ENCODE assay signal across 8 cellular contexts in genomic region chr4:128285085-128286023, GRCh38. TPM values are rescaled to one million over a fixed set of nuclear protein-coding genes. Genes with fewer than 3 reads are reported as not detected.
DNase-seq lines count a peak whose midpoint lies in the region; ATAC-seq and TF ChIP-seq lines count a peak whose summit lies in the region.

No MANE protein-coding gene starts in this region.

- no peak for TF ChIP-seq EP300 in transverse colon (IDR thresholded peaks at IDR 0.05; ENCODE audit: low read depth)

- H3K27ac ChIP-seq in iPS-20b (ENCODE audit: low read length) (no peak overlapping the region), transverse colon (peak overlapping the region; percentile 90 to 96 (median 92))

- CTCF ChIA-PET in activated naive CD4-positive, alpha-beta T cell treated with anti-CD3 and anti-CD28 coated beads, Interleukin-2, amount 10 ng/mL, durations not matched to agents 7 days and 5 days (lab: Charles Lee) = interaction anchor here (0.9 to 1.2 kb wide), 2 partner anchors 13 to 169 kb away, joined by 3 to 4 read pairs; no protein-coding TSS in a partner anchor
- CTCF ChIA-PET in activated CD8-positive, alpha-beta T cell treated with anti-CD3 and anti-CD28 coated beads, Interleukin-2, amount 10 ng/mL, durations not matched to agents 7 days and 5 days (lab: Charles Lee) = interaction anchor here (0.8 to 2.0 kb wide), 4 partner anchors 169 to 609 kb away, joined by 3 to 5 read pairs (median 4); partner anchors contain the start of genes ABHD18 and MFSD8

- intact Hi-C loops in transverse colon (cut with DNase I; ENCODE audit: low total_unique reads) = loop anchor here (10.0 kb wide), 1 partner anchor 269 kb away; no protein-coding TSS in a partner anchor
- intact Hi-C loops in posterior vena cava (cut with DNase I) = no loop called here

- H3K4me1 Mint-ChIP-seq in activated naive CD4-positive, alpha-beta T cell treated with anti-CD3 and anti-CD28 coated beads, Interleukin-2, amount 10 ng/mL, durations not matched to agents 7 days and 5 days = peaks cover 39% of the 10 kb centered on the region
- H3K4me1 Mint-ChIP-seq in activated CD8-positive, alpha-beta T cell treated with anti-CD3 and anti-CD28 coated beads, Interleukin-2, amount 10 ng/mL, durations not matched to agents 7 days and 5 days (ENCODE audit: low read depth) = peaks cover 40% of the 10 kb centered on the region

- H3K36me3 Mint-ChIP-seq in activated naive CD4-positive, alpha-beta T cell treated with anti-CD3 and anti-CD28 coated beads, Interleukin-2, amount 10 ng/mL, durations not matched to agents 7 days and 5 days = peaks cover 21% of the 10 kb centered on the region
- peaks cover 36% of the 10 kb centered on the region for H3K36me3 Mint-ChIP-seq in activated CD8-positive, alpha-beta T cell treated with anti-CD3 and anti-CD28 coated beads, Interleukin-2, amount 10 ng/mL, durations not matched to agents 7 days and 5 days (ENCODE audit: low read depth)

- in situ Hi-C loops in transverse colon (cut with MboI; ENCODE audit: low pct_ligation_motif_present in 1 of 4, low pct_unique_long_range_greater_than_20kb in 1 of 4, low sequenced_read_pairs in 3 of 4) = loop anchor here in 2 of 4 donors (25.0 kb wide), 2 partner anchors 277 to 527 kb away; partner anchors contain the start of gene JADE1 (in 1 of the 2)

- H3K4me1 ChIP-seq in iPS-20b (ENCODE audit: insufficient read depth, low read length) = peaks cover 8% of the 10 kb centered on the region; the same call in 1 of the 2 replicates
- H3K4me1 ChIP-seq in transverse colon = peaks cover 6 to 61% (median 17%) of the 10 kb centered on the region in 4 donors

- 38% methylated on average over 9 to 18 of the region's 18 CpGs for WGBS in transverse colon (ENCODE audit: low coverage in 1 of 2), 2 donors

- H3K4me3 ChIP-seq in iPS-20b (ENCODE audit: low read length) = peak overlapping the region; percentile 87
- peak overlapping the region in 3 of 4 donors; percentile 70 to 98 (median 87) for H3K4me3 ChIP-seq in transverse colon

- peaks cover 17% of the 10 kb centered on the region; the same call in 1 of the 2 replicates for H3K36me3 ChIP-seq in iPS-20b (ENCODE audit: insufficient read depth, low read depth, low read length)
- H3K36me3 ChIP-seq in transverse colon = no peaks in the 10 kb centered on the region

- no peak for TF ChIP-seq POLR2A in transverse colon (IDR thresholded peaks at IDR 0.05)

- H3K9me3 Mint-ChIP-seq in activated naive CD4-positive, alpha-beta T cell treated with anti-CD3 and anti-CD28 coated beads, Interleukin-2, amount 10 ng/mL, durations not matched to agents 7 days and 5 days = no peaks in the 10 kb centered on the region
- H3K9me3 Mint-ChIP-seq in activated CD8-positive, alpha-beta T cell treated with anti-CD3 and anti-CD28 coated beads, Interleukin-2, amount 10 ng/mL, durations not matched to agents 7 days and 5 days (ENCODE audit: insufficient read depth) = no peaks in the 10 kb centered on the region

- ATAC-seq in activated CD8-positive, alpha-beta T cell treated with anti-CD3 and anti-CD28 coated beads, Interleukin-2, amount 10 ng/mL, durations not matched to agents 7 days and 5 days = no peak

- H3K27me3 ChIP-seq in iPS-20b (ENCODE audit: insufficient read depth, low read length) (no peaks in the 10 kb centered on the region), transverse colon (no peaks in the 10 kb centered on the region)

- no peak for DNase-seq in activated naive CD4-positive, alpha-beta T cell treated with anti-CD3 and anti-CD28 coated beads, Interleukin-2, amount 10 ng/mL, durations not matched to agents 7 days and 5 days
- DNase-seq in activated naive CD4-positive, alpha-beta T cell treated with anti-CD3 and anti-CD28 coated beads, Interleukin-2, amount 50 U/mL, for 16 hours = no peak
- DNase-seq in activated CD8-positive, alpha-beta T cell treated with anti-CD3 and anti-CD28 coated beads, Interleukin-2, amount 10 ng/mL, durations not matched to agents 7 days and 5 days = no peak
- DNase-seq in transverse colon (peak; percentile 16), posterior vena cava (ENCODE audit: low spot score) (no peak), nucleus accumbens (lab: John Stamatoyannopoulos, UW) (no peak)
- no peak for DNase-seq in stimulated activated CD4-positive, alpha-beta T cell treated with anti-CD3 and anti-CD28 coated beads, Interleukin-4, amount 100 ng/mL, for 1 hour

- POLR2A ChIA-PET in activated CD8-positive, alpha-beta T cell treated with anti-CD3 and anti-CD28 coated beads, Interleukin-2, amount 10 ng/mL, durations not matched to agents 7 days and 5 days (lab: Charles Lee) = interaction anchor here (1.2 to 2.8 kb wide), 3 partner anchors 10 to 807 kb away, joined by 3 to 14 read pairs (median 5); partner anchors contain the start of gene SCLT1

- H3K27ac Mint-ChIP-seq in activated naive CD4-positive, alpha-beta T cell treated with anti-CD3 and anti-CD28 coated beads, Interleukin-2, amount 10 ng/mL, durations not matched to agents 7 days and 5 days = no peak overlapping the region
- no peak overlapping the region for H3K27ac Mint-ChIP-seq in activated CD8-positive, alpha-beta T cell treated with anti-CD3 and anti-CD28 coated beads, Interleukin-2, amount 10 ng/mL, durations not matched to agents 7 days and 5 days

- H3K9ac ChIP-seq in iPS-20b (ENCODE audit: low read depth, low read length) = peak overlapping the region; percentile 86; the same call in 1 of the 2 replicates

- no peaks in the 10 kb centered on the region for H3K27me3 Mint-ChIP-seq in activated naive CD4-positive, alpha-beta T cell treated with anti-CD3 and anti-CD28 coated beads, Interleukin-2, amount 10 ng/mL, durations not matched to agents 7 days and 5 days
- H3K27me3 Mint-ChIP-seq in activated CD8-positive, alpha-beta T cell treated with anti-CD3 and anti-CD28 coated beads, Interleukin-2, amount 10 ng/mL, durations not matched to agents 7 days and 5 days (ENCODE audit: low read depth) = no peaks in the 10 kb centered on the region

- peak overlapping the region; percentile 78 for H3K4me3 Mint-ChIP-seq in activated naive CD4-positive, alpha-beta T cell treated with anti-CD3 and anti-CD28 coated beads, Interleukin-2, amount 10 ng/mL, durations not matched to agents 7 days and 5 days
- peak overlapping the region; percentile 96 for H3K4me3 Mint-ChIP-seq in activated CD8-positive, alpha-beta T cell treated with anti-CD3 and anti-CD28 coated beads, Interleukin-2, amount 10 ng/mL, durations not matched to agents 7 days and 5 days

- no peak for TF ChIP-seq CTCF in transverse colon (IDR thresholded peaks at IDR 0.05)

- H3K9me3 ChIP-seq in iPS-20b (ENCODE audit: insufficient read depth, low read depth, low read length) = no peaks in the 10 kb centered on the region
- H3K9me3 ChIP-seq in transverse colon = no peaks in the 10 kb centered on the region

RNA-seq across cellular contexts. Expression of gene PGRMC2, which starts 2.3 kb away (rescaled TPM):
- 10 to 100 TPM; 37.8 to 38.0 TPM for total RNA-seq in activated CD8-positive, alpha-beta T cell treated with anti-CD3 and anti-CD28 coated beads, Interleukin-2, amount 10 ng/mL, durations not matched to agents 7 days and 5 days
- total RNA-seq in transverse colon (10 to 100 TPM; 19.9 to 49.1 (median 31.4) TPM), posterior vena cava (10 to 100 TPM; 69.6 to 77.8 TPM)
